In genomic region chr14:22432348-22432976, GRCh38 we compare ENCODE assay signal across 8 cellular contexts.
DNase-seq lines count a peak whose midpoint lies in the region; ATAC-seq, FAIRE-seq and TF ChIP-seq lines count a peak whose summit lies in the region.

No MANE protein-coding gene starts in this region.

- 23 to 31% (median 27%) methylated on average over 4 of the region's 4 CpGs for WGBS in psoas muscle, 3 donors

- H3K9ac ChIP-seq in fibroblast of lung (ENCODE audit: insufficient read depth, low read length) = no peak overlapping the region

- no peaks in the 10 kb centered on the region for H3K9me3 Mint-ChIP-seq in effector memory CD8-positive, alpha-beta T cell

- H3K9me3 ChIP-seq in right atrium auricular region (no peaks in the 10 kb centered on the region), fibroblast of lung (ENCODE audit: control insufficient read depth, insufficient read depth, low read depth, low read length) (no peaks in the 10 kb centered on the region), psoas muscle (no peaks in the 10 kb centered on the region)

- H3K27ac Mint-ChIP-seq in effector memory CD8-positive, alpha-beta T cell = no peak overlapping the region

- H3K4me3 Mint-ChIP-seq in effector memory CD8-positive, alpha-beta T cell = no peak overlapping the region

- DNase-seq in Right ventricle myocardium inferior (ENCODE audit: missing footprints) (no peak), right atrium auricular region (ENCODE audit: low spot score) (no peak), RCC 7860 (ENCODE audit: low spot score) (peak; percentile 85), fibroblast of lung (ENCODE audit: low read depth in 2 of 2) (peak; percentile 95 to 96), psoas muscle (no peak)
- no peak for DNase-seq in effector memory CD8-positive, alpha-beta T cell

- peaks cover 0 to 2% of the 10 kb centered on the region in 2 donors for H3K4me1 Mint-ChIP-seq in effector memory CD8-positive, alpha-beta T cell (ENCODE audit: low read depth in 2 of 2)

- no peaks in the 10 kb centered on the region for H3K36me3 ChIP-seq in right atrium auricular region
- H3K36me3 ChIP-seq in fibroblast of lung (ENCODE audit: control insufficient read depth, insufficient read depth, low read length) = no peaks in the 10 kb centered on the region
- H3K36me3 ChIP-seq in psoas muscle (ENCODE audit: insufficient read depth in 1 of 2, low read depth in 1 of 2) = no peaks in the 10 kb centered on the region

- no peak overlapping the region for H3K4me3 ChIP-seq in right atrium auricular region
- H3K4me3 ChIP-seq in fibroblast of lung (replicated peaks in 1 of 4; ENCODE audit: control extremely low read depth in 1 of 4, insufficient read depth in 1 of 4, low read depth in 3 of 4, low read length in 4 of 4) = no peak overlapping the region
- no peak overlapping the region for H3K4me3 ChIP-seq in psoas muscle

- H3K27me3 ChIP-seq in right atrium auricular region (no peaks in the 10 kb centered on the region), fibroblast of lung (ENCODE audit: control insufficient read depth, insufficient read depth, low read length) (peaks cover 12% of the 10 kb centered on the region), psoas muscle (ENCODE audit: insufficient read depth in 3 of 3, low read length in 2 of 3) (no peaks in the 10 kb centered on the region)

- H3K4me1 ChIP-seq in right atrium auricular region = peaks cover 0 to 42% of the 10 kb centered on the region in 2 donors
- no peaks in the 10 kb centered on the region for H3K4me1 ChIP-seq in fibroblast of lung (ENCODE audit: control insufficient read depth, extremely low read depth, insufficient read depth, low read length)
- peaks cover 15% of the 10 kb centered on the region for H3K4me1 ChIP-seq in psoas muscle

- TF ChIP-seq CTCF in right atrium auricular region (IDR thresholded peaks at IDR 0.05) (no peak), fibroblast of lung (conservative IDR thresholded peaks at IDR 0.05 in 1 of 2, IDR thresholded peaks at IDR 0.05 in 1 of 2; ENCODE audit: low read depth in 1 of 2, low read length in 2 of 2) (no peak), psoas muscle (IDR thresholded peaks at IDR 0.05) (no peak)

- H3K27ac ChIP-seq in right atrium auricular region (no peak overlapping the region), fibroblast of lung (ENCODE audit: insufficient read depth, low read length) (no peak overlapping the region), psoas muscle (no peak overlapping the region)

- FAIRE-seq in RCC 7860 (lab: Jason Lieb, UNC) = peak; percentile 93

- H4K20me1 ChIP-seq in fibroblast of lung (ENCODE audit: control insufficient read depth, extremely low read depth, insufficient read depth, low read length) = no peaks in the 10 kb centered on the region

- no peaks in the 10 kb centered on the region for H3K79me2 ChIP-seq in fibroblast of lung (ENCODE audit: control insufficient read depth, insufficient read depth, low read length)

- no peak overlapping the region for H3K4me2 ChIP-seq in fibroblast of lung (ENCODE audit: extremely low read depth, insufficient read depth, low read length)

- ATAC-seq in Right ventricle myocardium inferior = peak; percentile 78
- ATAC-seq in psoas muscle = peak; percentile 42 to 77 (median 74)
- no peak for ATAC-seq in HG02885 (IDR thresholded peaks at IDR 0.05; ENCODE audit: poor library complexity, unreplicated experiment)
- ATAC-seq in HG03280 (IDR thresholded peaks at IDR 0.05; ENCODE audit: unreplicated experiment) = no peak
- no peak for ATAC-seq in effector memory CD8-positive, alpha-beta T cell (replicated peaks)

- H3K36me3 Mint-ChIP-seq in effector memory CD8-positive, alpha-beta T cell (ENCODE audit: insufficient read depth) = no peaks in the 10 kb centered on the region

- no peaks in the 10 kb centered on the region for H3K27me3 Mint-ChIP-seq in effector memory CD8-positive, alpha-beta T cell

- no peak overlapping the region for H2AFZ ChIP-seq in fibroblast of lung (ENCODE audit: low read length)

- intact Hi-C loops in Right ventricle myocardium inferior (cut with DNase I) = loop anchor here (5.0 kb wide), 1 partner anchor 50 kb away; no protein-coding TSS in a partner anchor
- intact Hi-C loops in psoas muscle (cut with DNase I) = no loop called here

Comparison
In these comparisons a context has a peak if more than half of its experiments do, and no peak if none do; other contexts are left out.
1. ATAC-seq: peak in Right ventricle myocardium inferior (single experiment) and psoas muscle (4 of 4); none in HG02885 (single experiment), HG03280 (single experiment) and effector memory CD8-positive, alpha-beta T cell (single experiment).
2. DNase-seq: peak in RCC 7860 (single experiment) and fibroblast of lung (2 of 2); none in Right ventricle myocardium inferior (single experiment), right atrium auricular region (single experiment), psoas muscle (0 of 2) and effector memory CD8-positive, alpha-beta T cell (0 of 3).